ENCODE assay signal across 8 cellular contexts in the genomic region with DNA sequence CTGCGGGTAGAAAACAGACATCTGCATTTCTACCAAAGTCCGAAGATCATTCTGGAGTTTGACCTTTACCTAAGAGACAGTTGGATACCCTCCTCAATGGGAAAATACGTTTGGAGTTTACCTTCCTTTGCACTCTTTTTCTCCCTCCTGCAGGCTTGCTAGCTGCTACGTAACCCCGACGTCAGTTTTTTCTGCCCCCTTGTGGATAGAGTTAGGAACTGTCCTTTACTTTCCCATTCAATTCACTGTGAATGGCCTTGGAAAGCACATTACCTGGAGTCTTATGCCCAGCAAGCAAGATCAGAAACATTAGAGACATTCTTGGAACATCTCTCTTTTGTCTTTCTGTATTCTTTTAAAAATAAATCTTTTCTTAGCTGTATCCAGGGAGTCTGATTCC.
DNase-seq lines count a peak whose midpoint lies in the region; ATAC-seq and TF ChIP-seq lines count a peak whose summit lies in the region.

No MANE protein-coding gene starts in this region.

- H3F3A ChIP-seq in PC-3 (ENCODE audit: low read length, unreplicated experiment) = no peaks in the 10 kb centered on the region

- no peaks in the 10 kb centered on the region for H3K9me2 ChIP-seq in PC-3 (replicated peaks; ENCODE audit: low read length)

- no peak for TF ChIP-seq POLR2A in gastrocnemius medialis (IDR thresholded peaks at IDR 0.05)

- H3K9me3 ChIP-seq in right atrium auricular region (no peaks in the 10 kb centered on the region), PC-3 (ENCODE audit: low read length) (no peaks in the 10 kb centered on the region), gastrocnemius medialis (no peaks in the 10 kb centered on the region)

- POLR2A ChIA-PET in PC-3 (lab: Charles Lee; ENCODE audit: unreplicated experiment) = no interaction called here

- no peaks in the 10 kb centered on the region for H3K79me2 ChIP-seq in PC-3 (ENCODE audit: low read length)

- peak overlapping the region; percentile 23; the same call in 1 of the 2 replicates for H2AFZ ChIP-seq in PC-3 (ENCODE audit: low read length)

- CTCF ChIA-PET in PC-3 (lab: Charles Lee) = no interaction called here

- H3K27me3 ChIP-seq in right atrium auricular region (no peaks in the 10 kb centered on the region), PC-3 (ENCODE audit: low read length) (no peaks in the 10 kb centered on the region), gastrocnemius medialis (peaks cover 0 to 2% (median 0%) of the 10 kb centered on the region in 3 donors)

- in situ Hi-C loops in gastrocnemius medialis (cut with MboI; ENCODE audit: low sequenced_read_pairs in 4 of 4) = no loop called here

- H3K9ac ChIP-seq in PC-3 (ENCODE audit: low read length) = no peak overlapping the region

- intact Hi-C loops in Right ventricle myocardium superior (cut with DNase I) = no loop called here
- intact Hi-C loops in PC-3 (cut with micrococcal nuclease) = loop anchor here (5.0 to 10.0 kb wide), 2 partner anchors 105 to 338 kb away; no protein-coding TSS in a partner anchor
- intact Hi-C loops in gastrocnemius medialis (cut with DNase I; ENCODE audit: low total_unique reads) = no loop called here

- BruUV-seq in PC-3 (replicated peaks; lab: Mats Ljungman, UMichigan) = no TSS peak

- H3K4me3 ChIP-seq in right atrium auricular region = no peak overlapping the region
- no peak overlapping the region for H3K4me3 ChIP-seq in PC-3 (ENCODE audit: low read length)
- H3K4me3 ChIP-seq in gastrocnemius medialis = no peak overlapping the region

- H3K27ac ChIP-seq in right atrium auricular region (no peak overlapping the region), PC-3 (ENCODE audit: low read length) (no peak overlapping the region), gastrocnemius medialis (no peak overlapping the region)

- TF ChIP-seq CTCF in right atrium auricular region (IDR thresholded peaks at IDR 0.05) = peak; percentile 13 to 61
- peak; percentile 65 for TF ChIP-seq CTCF in PC-3 (conservative IDR thresholded peaks at IDR 0.05; ENCODE audit: low read depth, low read length)
- TF ChIP-seq CTCF in gastrocnemius medialis (IDR thresholded peaks at IDR 0.05 in 4 of 5, conservative IDR thresholded peaks at IDR 0.05 in 1 of 5) = peak in 2 of 5 experiments; percentile 9 to 32

- DNase-seq in right atrium auricular region (ENCODE audit: low spot score) (no peak), Right ventricle myocardium superior (no peak), PC-3 (peak; percentile 58), iPS-NIHi11 (ENCODE audit: low spot score) (peak; percentile 30), CD1c-positive myeloid dendritic cell (ENCODE audit: extremely low spot score) (no peak), gastrocnemius medialis (no peak)
- DNase-seq in stimulated activated CD4-positive, alpha-beta T cell treated with anti-CD3 and anti-CD28 coated beads, Interleukin-4, amount 100 ng/mL, for 24 hours = no peak

- H3K4me1 ChIP-seq in right atrium auricular region (no peaks in the 10 kb centered on the region), PC-3 (ENCODE audit: insufficient read depth, low read length) (no peaks in the 10 kb centered on the region), gastrocnemius medialis (no peaks in the 10 kb centered on the region)

- ATAC-seq in Right ventricle myocardium superior (ENCODE audit: poor library complexity) = no peak
- peak; percentile 95 for ATAC-seq in HG02870 (IDR thresholded peaks at IDR 0.05; ENCODE audit: unreplicated experiment)
- peak; percentile 56 for ATAC-seq in PC-3
- ATAC-seq in gastrocnemius medialis = no peak

- H3K36me3 ChIP-seq in right atrium auricular region (no peaks in the 10 kb centered on the region), PC-3 (ENCODE audit: low read depth, low read length) (no peaks in the 10 kb centered on the region), gastrocnemius medialis (no peaks in the 10 kb centered on the region)

- H3K4me2 ChIP-seq in PC-3 (ENCODE audit: low read length) = no peak overlapping the region

- H4K20me1 ChIP-seq in PC-3 (ENCODE audit: low read length) = no peaks in the 10 kb centered on the region

Comparison
In these comparisons a context has a peak if more than half of its experiments do, and no peak if none do; other contexts are left out.
1. DNase-seq: peak in PC-3 (single experiment) and iPS-NIHi11 (single experiment); none in right atrium auricular region (single experiment), Right ventricle myocardium superior (single experiment), CD1c-positive myeloid dendritic cell (single experiment), gastrocnemius medialis (0 of 2) and stimulated activated CD4-positive, alpha-beta T cell treated with anti-CD3 and anti-CD28 coated beads, Interleukin-4, amount 100 ng/mL, for 24 hours (single experiment).
2. ATAC-seq: peak in HG02870 (single experiment) and PC-3 (single experiment); none in Right ventricle myocardium superior (single experiment) and gastrocnemius medialis (0 of 2).